ENCODE assay signal across 17 cellular contexts in genomic region chr3:166955549-166955948, GRCh38.
"Had no signal": no experiment of that assay in that cellular context is flagged by ENCODE, and none has a peak within 500 bp of the region (broad histone marks: within the 10 kb centered on the region; RNA-seq: fewer than 3 reads in every experiment).

No MANE protein-coding gene starts in this region.

- ATAC-seq: activated naive CD8-positive, alpha-beta T cell treated with anti-CD3 and anti-CD28 coated beads, Interleukin-2, amount 50 U/mL, for 24 hours; esophagus mucosa; heart right ventricle had no signal

- H3K4me1 ChIP-seq: heart right ventricle, right atrium auricular region, tibial nerve, uterus had no signal

- H3K36me3 ChIP-seq: brain microvascular endothelial cell, heart right ventricle, right atrium auricular region, tibial nerve, uterus had no signal

- H3K27ac ChIP-seq: brain microvascular endothelial cell, heart right ventricle, right atrium auricular region, tibial nerve, uterus had no signal

- H3K27me3 ChIP-seq: brain microvascular endothelial cell, heart right ventricle, right atrium auricular region, tibial nerve, uterus had no signal

- DNase-seq: activated CD4-positive, alpha-beta T cell treated with anti-CD3 and anti-CD28 coated beads, Interleukin-2, amount 50 U/mL, for 1 hour; activated CD8-positive, alpha-beta memory T cell treated with anti-CD3 and anti-CD28 coated beads for 24 hours; activated CD8-positive, alpha-beta memory T cell treated with anti-CD3 and anti-CD28 coated beads, Interleukin-2, amount 50 U/mL, for 48 hours; activated effector memory CD4-positive, alpha-beta T cell treated with Interleukin-2 at 50 U/mL for 16 hours; activated naive CD4-positive, alpha-beta T cell treated with anti-CD3 and anti-CD28 coated beads, Interleukin-2, amount 10 ng/mL, durations not matched to agents 7 days and 5 days; activated naive CD8-positive, alpha-beta T cell treated with anti-CD3 and anti-CD28 coated beads, Interleukin-2, amount 50 U/mL, for 24 hours; activated T-cell treated with anti-CD3 and anti-CD28 coated beads, Interleukin-2, amount 50 U/mL, for 48 hours; aorta; brain microvascular endothelial cell; cerebellar nuclear complex; cortex of kidney; heart right ventricle; immature natural killer cell; uterus had no signal

- H3K4me3 ChIP-seq: heart right ventricle, right atrium auricular region, tibial nerve, uterus had no signal
